ENCODE assay signal across 19 cellular contexts in the genomic region with DNA sequence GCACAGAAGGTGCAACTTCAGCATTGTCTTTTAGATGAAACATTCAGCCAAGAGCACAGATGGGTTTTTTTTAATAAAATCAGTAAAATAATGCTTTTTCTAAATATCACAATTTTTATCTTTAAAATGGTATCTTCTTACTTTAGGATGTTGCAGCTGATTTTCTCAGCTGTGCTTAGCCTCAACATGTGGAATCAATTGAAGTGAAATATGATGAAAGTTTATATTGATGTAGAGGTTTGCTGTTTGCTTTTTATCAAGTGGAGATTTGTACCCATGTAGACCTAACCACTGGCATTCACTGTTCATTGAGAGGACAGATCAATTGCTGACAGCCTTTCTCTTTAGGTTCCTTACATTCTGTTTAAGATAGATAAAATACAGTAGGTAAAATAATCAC.
"Had no signal": no experiment of that assay in that cellular context is flagged by ENCODE, and none has a peak within 500 bp of the region (broad histone marks: within the 10 kb centered on the region; RNA-seq: fewer than 3 reads in every experiment).

No MANE protein-coding gene starts in this region.

- ATAC-seq: HepG2 had no signal

- H3K27ac ChIP-seq: RWPE1 had no signal

- DNase-seq: IMR-90, Karpas-422, KG1, MM.1S, NCI-H1092 treated with DMSO at 0.1 percent for 48 hours, NCI-H1436, NCI-H187, NCI-H2029, NCI-H2081 treated with DMSO at 0.1 percent for 48 hours, NCI-H2171, NCI-H226, NCI-H446, NCI-H510A, NCI-H524 treated with DMSO at 0.1 percent for 48 hours, NCI-H69, NCI-H774, SHP77 had no signal
